ENCODE assay signal across 18 cellular contexts in the genomic region with DNA sequence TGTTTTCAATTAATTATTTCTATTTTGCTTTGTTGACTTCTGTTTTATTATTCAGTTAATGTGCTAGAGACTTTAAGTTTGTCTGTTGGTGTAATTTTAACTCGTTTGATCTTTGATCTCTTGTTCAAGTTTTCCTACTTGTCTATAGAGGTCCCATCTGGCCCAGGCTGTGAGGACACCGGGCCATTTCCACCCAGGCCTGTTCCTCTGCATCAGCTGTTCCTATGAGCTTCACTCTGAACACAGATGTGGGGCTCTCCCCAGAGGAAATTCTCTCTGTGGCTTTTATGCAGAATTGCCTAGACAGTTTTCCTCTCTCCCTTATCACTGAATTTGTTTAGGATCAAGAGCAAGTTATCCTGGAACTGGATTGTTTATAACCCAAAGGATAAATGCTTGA.
"Had no signal": no experiment of that assay in that cellular context is flagged by ENCODE, and none has a peak within 500 bp of the region (broad histone marks: within the 10 kb centered on the region; RNA-seq: fewer than 3 reads in every experiment).

No MANE protein-coding gene starts in this region.

- H3K9me3 ChIP-seq: lower lobe of right lung, suprapubic skin had no signal

- H3K4me3 Mint-ChIP-seq: activated naive CD8-positive, alpha-beta T cell treated with anti-CD3 and anti-CD28 coated beads, Interleukin-2, amount 10 ng/mL, durations not matched to agents 7 days and 5 days; nephron progenitor cell; stimulated activated naive CD8-positive, alpha-beta T cell treated with anti-CD3 and anti-CD28 coated beads, Interleukin-15, Interleukin-2, amounts not matched to agents 100 ng/mL and 50 ng/mL, for 24 hours; type B pancreatic cell had no signal

- H3K27ac ChIP-seq: brain microvascular endothelial cell, lower lobe of right lung, suprapubic skin had no signal

- H3K27ac Mint-ChIP-seq: activated naive CD8-positive, alpha-beta T cell treated with anti-CD3 and anti-CD28 coated beads, Interleukin-2, amount 10 ng/mL, durations not matched to agents 7 days and 5 days; nephron progenitor cell; progenitor cell of endocrine pancreas; type B pancreatic cell had no signal

- H3K9me3 Mint-ChIP-seq: activated naive CD8-positive, alpha-beta T cell treated with anti-CD3 and anti-CD28 coated beads, Interleukin-2, amount 10 ng/mL, durations not matched to agents 7 days and 5 days; nephron progenitor cell; stimulated activated naive CD8-positive, alpha-beta T cell treated with anti-CD3 and anti-CD28 coated beads, Interleukin-15, Interleukin-2, amounts not matched to agents 100 ng/mL and 50 ng/mL, for 24 hours; type B pancreatic cell had no signal

- ATAC-seq: lower lobe of right lung, right cardiac atrium had no signal

- DNase-seq: activated CD4-positive, CD25-positive, alpha-beta regulatory T cell treated with anti-CD3 and anti-CD28 coated beads, Interleukin-2, amount 50 U/mL, for 72 hours; activated gamma-delta T cell treated with Interleukin-2 at 50 U/mL for 16 hours; activated naive CD8-positive, alpha-beta T cell treated with anti-CD3 and anti-CD28 coated beads, Interleukin-2, amount 10 ng/mL, durations not matched to agents 7 days and 5 days; activated T-cell treated with anti-CD3 and anti-CD28 coated beads for 4 hours; anterior cingulate cortex; brain microvascular endothelial cell; cortex of kidney; effector CD8-positive, alpha-beta T cell; foreskin fibroblast; head of caudate nucleus; lower lobe of right lung; nephron progenitor cell had no signal

- H3K36me3 Mint-ChIP-seq: type B pancreatic cell had no signal

- H3K27me3 Mint-ChIP-seq: activated naive CD8-positive, alpha-beta T cell treated with anti-CD3 and anti-CD28 coated beads, Interleukin-2, amount 10 ng/mL, durations not matched to agents 7 days and 5 days; progenitor cell of endocrine pancreas; stimulated activated naive CD8-positive, alpha-beta T cell treated with anti-CD3 and anti-CD28 coated beads, Interleukin-15, Interleukin-2, amounts not matched to agents 100 ng/mL and 50 ng/mL, for 24 hours; type B pancreatic cell had no signal

- H3K4me2 ChIP-seq: smooth muscle cell had no signal

- H3K27me3 ChIP-seq: brain microvascular endothelial cell, suprapubic skin had no signal

- H3K4me3 ChIP-seq: lower lobe of right lung, smooth muscle cell, suprapubic skin had no signal

- H3K36me3 ChIP-seq: brain microvascular endothelial cell, suprapubic skin had no signal
